Comparison of ENCODE assay signal across 12 cellular contexts in genomic region chr11:94766656-94767291, GRCh38. TPM values are rescaled to one million over a fixed set of nuclear protein-coding genes. Genes with fewer than 3 reads are reported as not detected.
DNase-seq lines count a peak whose midpoint lies in the region; ATAC-seq and TF ChIP-seq lines count a peak whose summit lies in the region.
"Had no signal": no experiment of that assay in that cellular context is flagged by ENCODE, and none has a peak within 500 bp of the region (broad histone marks: within the 10 kb centered on the region; RNA-seq: fewer than 3 reads in every experiment).

No MANE protein-coding gene starts in this region.

- TF ChIP-seq EP300 in stomach (IDR thresholded peaks at IDR 0.05), result no peak

- H4K20me1 ChIP-seq in IMR-90 (ENCODE audit: insufficient read depth, low read length), result peaks cover 21% of the 10 kb centered on the region; the same call in 1 of the 2 replicates

- WGBS in IMR-90 (ENCODE audit: extremely low coverage in 2 of 2, insufficient read length in 1 of 2), 2 experiments, result 44% methylated on average over 2 of the region's 6 CpGs; no CpG with 5 or more reads in 1 of the 2 experiments
- 58 to 69% (median 63%) methylated on average over 6 of the region's 6 CpGs for WGBS in stomach, 5 donors
- WGBS in testis, 2 donors, result 77 to 82% methylated on average over 6 of the region's 6 CpGs

- peaks cover 2 to 26% of the 10 kb centered on the region in 2 experiments; a peak in 3 of 4 replicates for H3K79me1 ChIP-seq in IMR-90 (ENCODE audit: low read depth in 1 of 2, low read length in 2 of 2)

- TF ChIP-seq RAD21 in IMR-90 (IDR thresholded peaks at IDR 0.05; ENCODE audit: low read length), result no peak

- ATAC-seq in IMR-90 (ENCODE audit: low read depth) (no peak), lower lobe of right lung (no peak), HG02981 (IDR thresholded peaks at IDR 0.05; ENCODE audit: unreplicated experiment) (no peak), GM19452 (IDR thresholded peaks at IDR 0.05; ENCODE audit: unreplicated experiment) (no peak)
- ATAC-seq: activated CD4-positive, CD25-positive, alpha-beta regulatory T cell treated with anti-CD3 and anti-CD28 coated beads, Interleukin-2, amount 50 U/mL, for 24 hours had no signal

- peak overlapping the region; percentile 8; the same call in 1 of the 2 replicates for H4K5ac ChIP-seq in IMR-90 (ENCODE audit: low read depth, low read length)

- H3K9me1 ChIP-seq in IMR-90 (ENCODE audit: insufficient read depth, low read length), result peaks cover 3% of the 10 kb centered on the region; the same call in 1 of the 2 replicates

- H3K56ac ChIP-seq in IMR-90 (ENCODE audit: extremely low read depth, insufficient read depth, low read length), result no peak overlapping the region

- peak overlapping the region; percentile 22 for H3K18ac ChIP-seq in IMR-90 (ENCODE audit: low read depth, low read length)

- H3K4me2 ChIP-seq in IMR-90 (ENCODE audit: low read depth, low read length), result no peak overlapping the region
- H3K4me2 ChIP-seq: KMS-11 had no signal

- H3K23ac ChIP-seq in IMR-90 (ENCODE audit: low read depth, low read length), result 0 out of 2 replicates have a peak overlapping the region, but pooled peaks have one; percentile 31

- H2BK120ac ChIP-seq in IMR-90 (ENCODE audit: low read depth, low read length), result peak overlapping the region; percentile 42

- TF ChIP-seq POLR2A in IMR-90 (IDR thresholded peaks at IDR 0.05; ENCODE audit: low read depth, low read length), result no peak
- no peak for TF ChIP-seq POLR2A in stomach (IDR thresholded peaks at IDR 0.05)
- TF ChIP-seq POLR2A in testis (IDR thresholded peaks at IDR 0.05), result no peak

- BruUV-seq in IMR-90 (replicated peaks; lab: Mats Ljungman, UMichigan), result no TSS peak

- no peak overlapping the region for H2BK5ac ChIP-seq in IMR-90 (ENCODE audit: low read depth, low read length, poor library complexity, severe bottlenecking)

- peak overlapping the region; percentile 74 for H2AFZ ChIP-seq in IMR-90 (replicated peaks; ENCODE audit: low read length, poor library complexity)

- H3K36me3 ChIP-seq in IMR-90 (ENCODE audit: control insufficient read depth, insufficient read depth, low read length) (no peaks in the 10 kb centered on the region), lower lobe of right lung (no peaks in the 10 kb centered on the region), stomach (no peaks in the 10 kb centered on the region), testis (ENCODE audit: low read depth, missing control alignments) (no peaks in the 10 kb centered on the region)
- H3K36me3 ChIP-seq: neutrophil had no signal

- no peaks in the 10 kb centered on the region for H3K27me3 ChIP-seq in IMR-90 (ENCODE audit: control insufficient read depth, insufficient read depth, low read length)
- no peaks in the 10 kb centered on the region for H3K27me3 ChIP-seq in lower lobe of right lung (ENCODE audit: low read depth)
- H3K27me3 ChIP-seq in stomach, result peaks cover 0 to 5% (median 0%) of the 10 kb centered on the region in 3 donors
- H3K27me3 ChIP-seq in testis, result no peaks in the 10 kb centered on the region

- no peaks in the 10 kb centered on the region for H3K9me3 ChIP-seq in IMR-90 (ENCODE audit: control insufficient read depth, insufficient read depth, low read length)
- H3K9me3 ChIP-seq in lower lobe of right lung, result no peaks in the 10 kb centered on the region
- H3K9me3 ChIP-seq in stomach, result no peaks in the 10 kb centered on the region
- no peaks in the 10 kb centered on the region for H3K9me3 ChIP-seq in testis
- H3K9me3 ChIP-seq: neutrophil had no signal

- CTCF ChIA-PET in IMR-90 (lab: Yijun Ruan, JAX), result no interaction called here

- no peak for DNase-seq in IMR-90
- DNase-seq in cerebellar cortex (ENCODE audit: low spot score), result peak; percentile 22
- no peak for DNase-seq in lower lobe of right lung
- DNase-seq in stomach, result no peak
- DNase-seq in superior temporal gyrus (ENCODE audit: extremely low spot score), result no peak
- no peak for DNase-seq in testis
- DNase-seq: activated naive CD4-positive, alpha-beta T cell treated with anti-CD3 and anti-CD28 coated beads, Interleukin-2, amount 10 ng/mL, durations not matched to agents 7 days and 5 days had no signal

- H3K4ac ChIP-seq in IMR-90 (ENCODE audit: low read depth, low read length), result peak overlapping the region; percentile 81

- in situ Hi-C loops in IMR-90 (cut with MboI; ENCODE audit: low sequenced_read_pairs), result loop anchor here (25.0 kb wide), 1 partner anchor 629 kb away; the partner anchor contains the start of gene PANX1

- H3K14ac ChIP-seq in IMR-90 (replicated peaks; ENCODE audit: low read depth, low read length), result 0 out of 2 replicates have a peak overlapping the region, but pooled peaks have one; percentile 13

- TF ChIP-seq CTCF in IMR-90 (conservative IDR thresholded peaks at IDR 0.05; ENCODE audit: low read depth, low read length) (no peak), lower lobe of right lung (IDR thresholded peaks at IDR 0.05) (no peak), stomach (IDR thresholded peaks at IDR 0.05) (no peak), testis (IDR thresholded peaks at IDR 0.05) (no peak)

- intact Hi-C loops in IMR-90 (cut with micrococcal nuclease), result loop anchor here (5.0 kb wide), 2 partner anchors 81 to 201 kb away; no protein-coding TSS in a partner anchor
- intact Hi-C loops in lower lobe of right lung (cut with DNase I), result no loop called here
- intact Hi-C loops in stomach (cut with DNase I; ENCODE audit: low total_unique reads), result no loop called here
- intact Hi-C loops in testis (cut with DNase I; ENCODE audit: low total_unique reads), result no loop called here

- peaks cover 13% of the 10 kb centered on the region for H3K4me1 ChIP-seq in IMR-90 (ENCODE audit: control insufficient read depth, insufficient read depth, low read length)
- H3K4me1 ChIP-seq in lower lobe of right lung, result peaks cover 37% of the 10 kb centered on the region
- peaks cover 14 to 48% (median 37%) of the 10 kb centered on the region in 4 donors for H3K4me1 ChIP-seq in stomach
- no peaks in the 10 kb centered on the region for H3K4me1 ChIP-seq in testis

- dilution Hi-C loops in IMR-90 (cut with HindIII; ENCODE audit: low sequenced_read_pairs, unreplicated experiment), result no loop called here

- peak overlapping the region; percentile 61; the same call in 1 of the 2 replicates for H2AK5ac ChIP-seq in IMR-90 (ENCODE audit: low read depth, low read length)

- peak overlapping the region; percentile 48; the same call in 1 of the 2 replicates for H2BK20ac ChIP-seq in IMR-90 (ENCODE audit: low read depth, low read length)

- H3K4me3 ChIP-seq in IMR-90 (ENCODE audit: insufficient read depth, low read depth, low read length) (no peak overlapping the region), lower lobe of right lung (no peak overlapping the region), stomach (no peak overlapping the region), testis (peak overlapping the region in 1 of 2 donors; percentile 83)

- H3K27ac ChIP-seq in IMR-90 (ENCODE audit: insufficient read depth, low read length), result peak overlapping the region; percentile 30; the same call in 1 of the 2 replicates
- peak overlapping the region; percentile 95 for H3K27ac ChIP-seq in lower lobe of right lung
- H3K27ac ChIP-seq in stomach, result peak overlapping the region in 4 of 5 donors; percentile 93 to 95 (median 94)
- no peak overlapping the region for H3K27ac ChIP-seq in testis
- H3K27ac ChIP-seq: KMS-11, neutrophil had no signal

- peak overlapping the region; percentile 76; the same call in 1 of the 3 replicates for H2BK15ac ChIP-seq in IMR-90 (ENCODE audit: low read depth, low read length)

- peak overlapping the region; percentile 73 to 96; a peak in 3 of 4 replicates for H4K8ac ChIP-seq in IMR-90 (ENCODE audit: low read depth in 2 of 2, low read length in 2 of 2)

- H3K9ac ChIP-seq in IMR-90 (ENCODE audit: low read depth, low read length), result 0 out of 2 replicates have a peak overlapping the region, but pooled peaks have one; percentile 27
- H3K9ac ChIP-seq: KMS-11 had no signal

- H2AK9ac ChIP-seq in IMR-90 (replicated peaks; ENCODE audit: low read depth, low read length, poor library complexity), result no peak overlapping the region

- POLR2A ChIA-PET in IMR-90 (lab: Charles Lee; ENCODE audit: unreplicated experiment), result no interaction called here

- peak overlapping the region; percentile 24 for H4K91ac ChIP-seq in IMR-90 (ENCODE audit: insufficient read depth, low read depth, low read length)

TF ChIP-seq in IMR-90, 13 proteins besides CTCF, POLR2A, EP300 and RAD21:
- no peak for TF ChIP-seq RFX5 (IDR thresholded peaks at IDR 0.05; ENCODE audit: low read depth, low read length)

RNA-seq across cellular contexts. Expression of gene AMOTL1, which starts 1.4 kb away (rescaled TPM):
- 49.5 and 58.6 TPM in 2 replicates for total RNA-seq in IMR-90 (2012; rRNA removed)
- polyA plus RNA-seq in IMR-90 (2012; rRNA removed), result 18.4 and 18.6 TPM in 2 replicates
- 7.3 and 11.0 TPM in 2 replicates for polyA plus RNA-seq in IMR-90 (2012; cell fraction: cytosol; rRNA removed)
- polyA plus RNA-seq in IMR-90 (2012; cell fraction: nucleus; rRNA removed; ENCODE audit: low replicate concordance), result 12.2 and 20.9 TPM in 2 replicates
- total RNA-seq in lower lobe of right lung, result 57.2 TPM
- total RNA-seq in stomach, result 10 to 100 TPM; 11.0 to 46.3 (median 38.4) TPM
- 1 to 10 TPM; 5.0 to 7.0 (median 6.1) TPM for polyA plus RNA-seq in stomach
- total RNA-seq in testis, result 10 to 100 TPM; 17.1 to 18.7 TPM
- 25.4 TPM for polyA plus RNA-seq in testis (ENCODE audit: insufficient read depth, low read depth, low replicate concordance)

Comparison
In these comparisons a context has a peak if more than half of its experiments do, and no peak if none do; other contexts are left out.
1. H3K27ac ChIP-seq: peak in IMR-90 (single experiment), lower lobe of right lung (single experiment) and stomach (4 of 5); none in testis (0 of 2).